Comparison of ENCODE assay signal across 9 cellular contexts in the genomic region with DNA sequence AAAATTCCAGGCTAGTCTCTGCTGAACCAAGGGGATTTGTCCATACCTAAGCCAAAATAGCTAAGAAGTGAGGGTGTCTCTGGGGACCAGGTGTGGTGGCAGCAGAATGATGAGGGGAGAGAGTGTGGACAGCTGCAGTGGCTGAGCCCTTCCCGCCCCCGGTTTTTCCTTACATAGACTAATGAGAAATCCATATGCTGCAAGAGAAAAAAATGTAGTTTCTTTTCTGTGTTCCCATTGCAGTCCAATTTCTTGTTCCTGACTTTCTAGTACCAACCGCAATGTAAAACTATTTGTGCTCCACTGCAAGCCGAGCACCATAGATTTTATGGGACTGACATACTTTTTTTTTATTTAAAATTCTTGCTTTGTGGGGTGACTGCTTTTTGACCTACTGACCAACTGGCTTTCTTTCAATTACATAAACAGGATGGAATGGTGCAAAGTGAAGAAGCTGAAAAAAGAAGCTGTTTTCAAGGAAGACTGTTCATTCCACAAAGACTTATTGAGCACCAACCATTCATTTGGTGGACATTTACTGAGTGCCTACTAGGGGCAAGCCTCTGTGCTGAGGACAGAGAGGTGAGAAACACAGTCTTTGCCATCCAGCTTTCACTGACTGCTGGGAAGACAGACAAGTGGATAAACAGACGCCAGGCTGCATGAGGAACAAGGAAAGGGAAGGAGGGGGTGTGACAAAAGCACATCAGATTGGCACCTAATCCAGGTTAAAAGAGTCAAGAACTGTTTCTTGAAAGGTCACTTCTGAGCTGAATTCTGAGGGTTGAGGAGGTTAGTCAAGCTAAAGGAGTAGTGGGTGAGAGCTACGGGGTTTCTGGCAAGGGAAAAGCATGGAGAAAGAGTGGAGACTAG. TPM values are rescaled to one million over a fixed set of nuclear protein-coding genes. Genes with fewer than 3 reads are reported as not detected.
DNase-seq lines count a peak whose midpoint lies in the region; TF ChIP-seq lines count a peak whose summit lies in the region.
"Had no signal": no experiment of that assay in that cellular context is flagged by ENCODE, and none has a peak within 500 bp of the region (broad histone marks: within the 10 kb centered on the region; RNA-seq: fewer than 3 reads in every experiment).

No MANE protein-coding gene starts in this region.

- H3K4me3 ChIP-seq in SJCRH30: peak overlapping the region; percentile 27
- peak overlapping the region in 2 of 8 donors; percentile 3 to 11 for H3K4me3 ChIP-seq in spleen
- H3K4me3 ChIP-seq: colonic mucosa had no signal

- no peak for TF ChIP-seq EP300 in Ishikawa (IDR thresholded peaks at IDR 0.05; ENCODE audit: borderline replicate concordance)

- H3K36me3 Mint-ChIP-seq in glutamatergic neuron (ENCODE audit: unreplicated experiment): no peaks in the 10 kb centered on the region
- peaks cover 11% of the 10 kb centered on the region for H3K36me3 Mint-ChIP-seq in activated CD4-positive, alpha-beta T cell treated with anti-CD3 and anti-CD28 coated beads, Interleukin-2, amount 10 ng/mL, durations not matched to agents 24 days and 14 days (ENCODE audit: low read depth)

- peaks cover 3% of the 10 kb centered on the region for H3K27me3 Mint-ChIP-seq in glutamatergic neuron (ENCODE audit: unreplicated experiment)
- H3K27me3 Mint-ChIP-seq in activated CD4-positive, alpha-beta T cell treated with anti-CD3 and anti-CD28 coated beads, Interleukin-2, amount 10 ng/mL, durations not matched to agents 24 days and 14 days: no peaks in the 10 kb centered on the region

- H3K27ac ChIP-seq in SJCRH30: peak overlapping the region; percentile 85
- peak overlapping the region in 6 of 8 donors; percentile 24 to 57 (median 48) for H3K27ac ChIP-seq in spleen
- H3K27ac ChIP-seq: colonic mucosa had no signal

- H3K9me3 ChIP-seq in SJCRH30 (replicated peaks): no peaks in the 10 kb centered on the region
- no peaks in the 10 kb centered on the region for H3K9me3 ChIP-seq in spleen
- H3K9me3 ChIP-seq: colonic mucosa had no signal

- intact Hi-C loops in spleen (cut with DNase I; ENCODE audit: low total_unique reads): no loop called here
- intact Hi-C loops in activated CD4-positive, alpha-beta T cell treated with anti-CD3 and anti-CD28 coated beads, Interleukin-2, amount 10 ng/mL, durations not matched to agents 24 days and 14 days (cut with micrococcal nuclease): no loop called here

- H3K36me3 ChIP-seq in SJCRH30 (peaks cover 9% of the 10 kb centered on the region), spleen (no peaks in the 10 kb centered on the region)
- H3K36me3 ChIP-seq: colonic mucosa had no signal

- TF ChIP-seq POLR2A in spleen (IDR thresholded peaks at IDR 0.05): no peak

- TF ChIP-seq RAD21 in Ishikawa (IDR thresholded peaks at IDR 0.05; ENCODE audit: low read depth): no peak

- TF ChIP-seq CTCF in glutamatergic neuron (IDR thresholded peaks at IDR 0.05; ENCODE audit: partially characterized antibody, unreplicated experiment) (no peak), spleen (IDR thresholded peaks at IDR 0.05 in 8 of 11, conservative IDR thresholded peaks at IDR 0.05 in 3 of 11) (no peak)

- no peaks in the 10 kb centered on the region for H3K27me3 ChIP-seq in SJCRH30
- no peaks in the 10 kb centered on the region for H3K27me3 ChIP-seq in spleen (replicated peaks in 1 of 7)
- H3K27me3 ChIP-seq: colonic mucosa had no signal

- peaks cover 47% of the 10 kb centered on the region for H3K4me1 ChIP-seq in SJCRH30
- peaks cover 7 to 54% (median 21%) of the 10 kb centered on the region in 6 donors for H3K4me1 ChIP-seq in spleen
- H3K4me1 ChIP-seq: colonic mucosa had no signal

- DNase-seq in SJCRH30: peak; percentile 96 to 97
- peak; percentile 39 for DNase-seq in glutamatergic neuron
- DNase-seq in spleen: no peak
- DNase-seq in stimulated activated CD4-positive, alpha-beta T cell treated with anti-CD3 and anti-CD28 coated beads, Interleukin-1b, Interleukin-23, amount 100 ng/mL, for 48 hours: no peak
- DNase-seq in activated CD4-positive, alpha-beta T cell treated with anti-CD3 and anti-CD28 coated beads, Interleukin-2, amount 10 ng/mL, durations not matched to agents 24 days and 14 days: no peak
- DNase-seq in stimulated activated CD4-positive, alpha-beta T cell treated with anti-CD3 and anti-CD28 coated beads, Interleukin-2, amount 100 ng/mL, for 24 hours: no peak
- DNase-seq: activated CD8-positive, alpha-beta T cell treated with anti-CD3 and anti-CD28 coated beads, Interleukin-2, amount 10 ng/mL, durations not matched to agents 7 days and 5 days; colonic mucosa had no signal

- H3K27ac Mint-ChIP-seq in glutamatergic neuron (ENCODE audit: unreplicated experiment): no peak overlapping the region
- H3K27ac Mint-ChIP-seq in activated CD4-positive, alpha-beta T cell treated with anti-CD3 and anti-CD28 coated beads, Interleukin-2, amount 10 ng/mL, durations not matched to agents 24 days and 14 days: no peak overlapping the region
- H3K27ac Mint-ChIP-seq: activated CD8-positive, alpha-beta T cell treated with anti-CD3 and anti-CD28 coated beads, Interleukin-2, amount 10 ng/mL, durations not matched to agents 7 days and 5 days had no signal

- H3K9me3 Mint-ChIP-seq in glutamatergic neuron (ENCODE audit: unreplicated experiment): peaks cover 7% of the 10 kb centered on the region
- no peaks in the 10 kb centered on the region for H3K9me3 Mint-ChIP-seq in activated CD4-positive, alpha-beta T cell treated with anti-CD3 and anti-CD28 coated beads, Interleukin-2, amount 10 ng/mL, durations not matched to agents 24 days and 14 days

- 55 to 68% (median 64%) methylated on average over 6 of the region's 6 CpGs for WGBS in spleen, 5 donors

- H3K4me1 Mint-ChIP-seq in glutamatergic neuron (ENCODE audit: low read depth, unreplicated experiment): peaks cover 12% of the 10 kb centered on the region
- peaks cover 15% of the 10 kb centered on the region for H3K4me1 Mint-ChIP-seq in activated CD4-positive, alpha-beta T cell treated with anti-CD3 and anti-CD28 coated beads, Interleukin-2, amount 10 ng/mL, durations not matched to agents 24 days and 14 days

- no peak overlapping the region for H3K4me3 Mint-ChIP-seq in glutamatergic neuron (ENCODE audit: unreplicated experiment)
- H3K4me3 Mint-ChIP-seq in activated CD4-positive, alpha-beta T cell treated with anti-CD3 and anti-CD28 coated beads, Interleukin-2, amount 10 ng/mL, durations not matched to agents 24 days and 14 days: no peak overlapping the region
- H3K4me3 Mint-ChIP-seq: activated CD8-positive, alpha-beta T cell treated with anti-CD3 and anti-CD28 coated beads, Interleukin-2, amount 10 ng/mL, durations not matched to agents 7 days and 5 days had no signal

TF ChIP-seq in Ishikawa, 13 proteins besides CTCF, POLR2A, EP300 and RAD21:
- no peak for TF ChIP-seq YY1 (IDR thresholded peaks at IDR 0.05; ENCODE audit: low read depth)
- TF ChIP-seq EGR1 (IDR thresholded peaks at IDR 0.05): peak; percentile 24; the same call in 1 of the 2 replicates

RNA-seq across cellular contexts. Expression of a gene that starts 9.7 kb away (rescaled TPM):
- total RNA-seq in SJCRH30 (2014; rRNA removed; shearing (Covaris generic)): 39.4 and 39.9 TPM in 2 replicates
- total RNA-seq in glutamatergic neuron (ENCODE audit: unreplicated experiment): 34.7 TPM
- total RNA-seq in spleen: 10 to 100 TPM; 11.1 to 19.3 (median 15.6) TPM
- polyA plus RNA-seq in spleen: 1 to 10 TPM; 2.3 to 4.4 (median 4.1) TPM
- 14.3 and 16.7 TPM in 2 replicates for total RNA-seq in activated CD4-positive, alpha-beta T cell treated with anti-CD3 and anti-CD28 coated beads, Interleukin-2, amount 10 ng/mL, durations not matched to agents 24 days and 14 days

RNA-seq across cellular contexts. Expression of a gene that starts 50.8 kb away (rescaled TPM):
- 0.81 and 1.1 TPM in 2 replicates for total RNA-seq in SJCRH30 (2014; rRNA removed; shearing (Covaris generic))
- total RNA-seq in glutamatergic neuron (ENCODE audit: unreplicated experiment): not detected
- 1 to 10 TPM; 1.2 to 8.1 (median 4.0) TPM for total RNA-seq in spleen
- 1 to 10 TPM in 2 of 3 donors, under 1 TPM in 1; 0.79 to 1.4 (median 1.3) TPM for polyA plus RNA-seq in spleen
- not detected in 2 replicates for total RNA-seq in activated CD4-positive, alpha-beta T cell treated with anti-CD3 and anti-CD28 coated beads, Interleukin-2, amount 10 ng/mL, durations not matched to agents 24 days and 14 days
- total RNA-seq: activated CD8-positive, alpha-beta T cell treated with anti-CD3 and anti-CD28 coated beads, Interleukin-2, amount 10 ng/mL, durations not matched to agents 7 days and 5 days had no signal

Comparison
In these comparisons a context has a peak if more than half of its experiments do, and no peak if none do; other contexts are left out.
1. DNase-seq: peak in SJCRH30 (2 of 2) and glutamatergic neuron (single experiment); none in spleen (single experiment), stimulated activated CD4-positive, alpha-beta T cell treated with anti-CD3 and anti-CD28 coated beads, Interleukin-1b, Interleukin-23, amount 100 ng/mL, for 48 hours (single experiment), activated CD4-positive, alpha-beta T cell treated with anti-CD3 and anti-CD28 coated beads, Interleukin-2, amount 10 ng/mL, durations not matched to agents 24 days and 14 days (single experiment) and stimulated activated CD4-positive, alpha-beta T cell treated with anti-CD3 and anti-CD28 coated beads, Interleukin-2, amount 100 ng/mL, for 24 hours (0 of 2).